ENCODE assay signal across 1 cellular context in the genomic region with DNA sequence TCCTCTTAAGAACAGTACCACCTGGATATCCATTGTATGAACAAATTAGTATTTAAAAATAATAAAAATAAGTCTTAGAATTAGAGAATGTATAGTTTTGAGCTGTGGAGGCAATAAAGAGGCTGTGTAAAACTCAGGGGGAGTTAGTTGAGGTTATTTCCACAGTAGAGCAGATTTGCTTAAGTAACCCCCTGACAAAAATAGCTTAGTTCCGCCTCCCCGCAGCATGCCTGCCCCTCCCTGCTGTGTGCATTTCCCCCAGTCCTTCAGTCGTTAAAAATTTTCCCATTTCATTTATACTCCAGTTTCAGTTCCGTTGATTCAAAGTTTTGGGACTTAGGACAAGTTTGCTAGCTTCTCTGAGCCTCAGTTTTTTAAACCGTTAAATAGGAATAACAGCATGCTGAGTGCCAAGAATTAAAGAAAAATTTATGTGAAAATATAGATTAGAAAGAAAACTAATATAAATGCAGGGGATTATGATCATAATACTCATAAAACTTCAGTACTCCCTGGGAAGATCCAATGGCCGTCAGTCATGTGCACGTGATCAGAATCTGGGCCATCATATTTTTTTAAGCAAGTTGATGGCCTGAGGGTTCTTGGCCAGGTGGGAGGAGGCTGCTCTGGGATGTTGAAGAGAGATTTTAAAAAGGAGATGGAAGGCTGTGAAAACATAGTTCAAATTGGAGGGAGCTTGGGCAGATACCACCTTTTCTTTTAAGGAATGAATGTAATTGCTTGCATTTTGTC.
TF ChIP-seq lines count a peak whose summit lies in the region.

No MANE protein-coding gene starts in this region.

TF ChIP-seq in K562, 482 proteins besides CTCF, POLR2A, EP300 and RAD21 (continues in another document):
- TF ChIP-seq, protein P1, sequence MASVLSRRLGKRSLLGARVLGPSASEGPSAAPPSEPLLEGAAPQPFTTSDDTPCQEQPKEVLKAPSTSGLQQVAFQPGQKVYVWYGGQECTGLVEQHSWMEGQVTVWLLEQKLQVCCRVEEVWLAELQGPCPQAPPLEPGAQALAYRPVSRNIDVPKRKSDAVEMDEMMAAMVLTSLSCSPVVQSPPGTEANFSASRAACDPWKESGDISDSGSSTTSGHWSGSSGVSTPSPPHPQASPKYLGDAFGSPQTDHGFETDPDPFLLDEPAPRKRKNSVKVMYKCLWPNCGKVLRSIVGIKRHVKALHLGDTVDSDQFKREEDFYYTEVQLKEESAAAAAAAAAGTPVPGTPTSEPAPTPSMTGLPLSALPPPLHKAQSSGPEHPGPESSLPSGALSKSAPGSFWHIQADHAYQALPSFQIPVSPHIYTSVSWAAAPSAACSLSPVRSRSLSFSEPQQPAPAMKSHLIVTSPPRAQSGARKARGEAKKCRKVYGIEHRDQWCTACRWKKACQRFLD (CRISPR knock-in tag; IDR thresholded peaks at IDR 0.05), result peak; percentile 54
- TF ChIP-seq, protein P2, sequence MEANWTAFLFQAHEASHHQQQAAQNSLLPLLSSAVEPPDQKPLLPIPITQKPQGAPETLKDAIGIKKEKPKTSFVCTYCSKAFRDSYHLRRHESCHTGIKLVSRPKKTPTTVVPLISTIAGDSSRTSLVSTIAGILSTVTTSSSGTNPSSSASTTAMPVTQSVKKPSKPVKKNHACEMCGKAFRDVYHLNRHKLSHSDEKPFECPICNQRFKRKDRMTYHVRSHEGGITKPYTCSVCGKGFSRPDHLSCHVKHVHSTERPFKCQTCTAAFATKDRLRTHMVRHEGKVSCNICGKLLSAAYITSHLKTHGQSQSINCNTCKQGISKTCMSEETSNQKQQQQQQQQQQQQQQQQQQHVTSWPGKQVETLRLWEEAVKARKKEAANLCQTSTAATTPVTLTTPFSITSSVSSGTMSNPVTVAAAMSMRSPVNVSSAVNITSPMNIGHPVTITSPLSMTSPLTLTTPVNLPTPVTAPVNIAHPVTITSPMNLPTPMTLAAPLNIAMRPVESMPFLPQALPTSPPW (CRISPR knock-in tag; IDR thresholded peaks at IDR 0.05), result peak; percentile 38; the same call in 1 of the 2 replicates
- TF ChIP-seq, protein P3, sequence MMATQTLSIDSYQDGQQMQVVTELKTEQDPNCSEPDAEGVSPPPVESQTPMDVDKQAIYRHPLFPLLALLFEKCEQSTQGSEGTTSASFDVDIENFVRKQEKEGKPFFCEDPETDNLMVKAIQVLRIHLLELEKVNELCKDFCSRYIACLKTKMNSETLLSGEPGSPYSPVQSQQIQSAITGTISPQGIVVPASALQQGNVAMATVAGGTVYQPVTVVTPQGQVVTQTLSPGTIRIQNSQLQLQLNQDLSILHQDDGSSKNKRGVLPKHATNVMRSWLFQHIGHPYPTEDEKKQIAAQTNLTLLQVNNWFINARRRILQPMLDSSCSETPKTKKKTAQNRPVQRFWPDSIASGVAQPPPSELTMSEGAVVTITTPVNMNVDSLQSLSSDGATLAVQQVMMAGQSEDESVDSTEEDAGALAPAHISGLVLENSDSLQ (IDR thresholded peaks at IDR 0.05), result peak; percentile 82
- TF ChIP-seq RAD51 (IDR thresholded peaks at IDR 0.05; ENCODE audit: borderline replicate concordance, low read depth) (peak; percentile 63; the same call in 1 of the 2 replicates), L3MBTL2 (IDR thresholded peaks at IDR 0.05) (0 out of 2 replicates have a peak, but pooled peaks have one; percentile 45), CSDE1 (IDR thresholded peaks at IDR 0.05) (no peak), MAFG (tag; conservative IDR thresholded peaks at IDR 0.05) (no peak), ZNF384 (IDR thresholded peaks at IDR 0.05; ENCODE audit: low read depth, low read length) (peak; percentile 59), MEF2A (IDR thresholded peaks at IDR 0.05; ENCODE audit: control insufficient read depth, low read depth, low read length) (0 out of 2 replicates have a peak, but pooled peaks have one; percentile 13), BHLHE40 (IDR thresholded peaks at IDR 0.05; ENCODE audit: low read length) (peak; percentile 66; the same call in 1 of the 2 replicates), SAP30 (IDR thresholded peaks at IDR 0.05; ENCODE audit: borderline replicate concordance, insufficient read depth, low read depth, low read length, poor library complexity, severe bottlenecking) (no peak), CXXC5 (CRISPR knock-in tag; IDR thresholded peaks at IDR 0.05) (no peak), SPI1 (IDR thresholded peaks at IDR 0.05; ENCODE audit: borderline replicate concordance, low read depth, low read length) (no peak), MAZ (CRISPR knock-in tag; conservative IDR thresholded peaks at IDR 0.05 in 1 of 2, IDR thresholded peaks at IDR 0.05 in 1 of 2) (0 out of 4 replicates have a peak, but pooled peaks of 1 of the 2 experiments have one; percentile 19), ZSCAN29 (IDR thresholded peaks at IDR 0.05) (no peak), NR2F6 (CRISPR knock-in tag; IDR thresholded peaks at IDR 0.05) (no peak)
- TF ChIP-seq, protein P4, sequence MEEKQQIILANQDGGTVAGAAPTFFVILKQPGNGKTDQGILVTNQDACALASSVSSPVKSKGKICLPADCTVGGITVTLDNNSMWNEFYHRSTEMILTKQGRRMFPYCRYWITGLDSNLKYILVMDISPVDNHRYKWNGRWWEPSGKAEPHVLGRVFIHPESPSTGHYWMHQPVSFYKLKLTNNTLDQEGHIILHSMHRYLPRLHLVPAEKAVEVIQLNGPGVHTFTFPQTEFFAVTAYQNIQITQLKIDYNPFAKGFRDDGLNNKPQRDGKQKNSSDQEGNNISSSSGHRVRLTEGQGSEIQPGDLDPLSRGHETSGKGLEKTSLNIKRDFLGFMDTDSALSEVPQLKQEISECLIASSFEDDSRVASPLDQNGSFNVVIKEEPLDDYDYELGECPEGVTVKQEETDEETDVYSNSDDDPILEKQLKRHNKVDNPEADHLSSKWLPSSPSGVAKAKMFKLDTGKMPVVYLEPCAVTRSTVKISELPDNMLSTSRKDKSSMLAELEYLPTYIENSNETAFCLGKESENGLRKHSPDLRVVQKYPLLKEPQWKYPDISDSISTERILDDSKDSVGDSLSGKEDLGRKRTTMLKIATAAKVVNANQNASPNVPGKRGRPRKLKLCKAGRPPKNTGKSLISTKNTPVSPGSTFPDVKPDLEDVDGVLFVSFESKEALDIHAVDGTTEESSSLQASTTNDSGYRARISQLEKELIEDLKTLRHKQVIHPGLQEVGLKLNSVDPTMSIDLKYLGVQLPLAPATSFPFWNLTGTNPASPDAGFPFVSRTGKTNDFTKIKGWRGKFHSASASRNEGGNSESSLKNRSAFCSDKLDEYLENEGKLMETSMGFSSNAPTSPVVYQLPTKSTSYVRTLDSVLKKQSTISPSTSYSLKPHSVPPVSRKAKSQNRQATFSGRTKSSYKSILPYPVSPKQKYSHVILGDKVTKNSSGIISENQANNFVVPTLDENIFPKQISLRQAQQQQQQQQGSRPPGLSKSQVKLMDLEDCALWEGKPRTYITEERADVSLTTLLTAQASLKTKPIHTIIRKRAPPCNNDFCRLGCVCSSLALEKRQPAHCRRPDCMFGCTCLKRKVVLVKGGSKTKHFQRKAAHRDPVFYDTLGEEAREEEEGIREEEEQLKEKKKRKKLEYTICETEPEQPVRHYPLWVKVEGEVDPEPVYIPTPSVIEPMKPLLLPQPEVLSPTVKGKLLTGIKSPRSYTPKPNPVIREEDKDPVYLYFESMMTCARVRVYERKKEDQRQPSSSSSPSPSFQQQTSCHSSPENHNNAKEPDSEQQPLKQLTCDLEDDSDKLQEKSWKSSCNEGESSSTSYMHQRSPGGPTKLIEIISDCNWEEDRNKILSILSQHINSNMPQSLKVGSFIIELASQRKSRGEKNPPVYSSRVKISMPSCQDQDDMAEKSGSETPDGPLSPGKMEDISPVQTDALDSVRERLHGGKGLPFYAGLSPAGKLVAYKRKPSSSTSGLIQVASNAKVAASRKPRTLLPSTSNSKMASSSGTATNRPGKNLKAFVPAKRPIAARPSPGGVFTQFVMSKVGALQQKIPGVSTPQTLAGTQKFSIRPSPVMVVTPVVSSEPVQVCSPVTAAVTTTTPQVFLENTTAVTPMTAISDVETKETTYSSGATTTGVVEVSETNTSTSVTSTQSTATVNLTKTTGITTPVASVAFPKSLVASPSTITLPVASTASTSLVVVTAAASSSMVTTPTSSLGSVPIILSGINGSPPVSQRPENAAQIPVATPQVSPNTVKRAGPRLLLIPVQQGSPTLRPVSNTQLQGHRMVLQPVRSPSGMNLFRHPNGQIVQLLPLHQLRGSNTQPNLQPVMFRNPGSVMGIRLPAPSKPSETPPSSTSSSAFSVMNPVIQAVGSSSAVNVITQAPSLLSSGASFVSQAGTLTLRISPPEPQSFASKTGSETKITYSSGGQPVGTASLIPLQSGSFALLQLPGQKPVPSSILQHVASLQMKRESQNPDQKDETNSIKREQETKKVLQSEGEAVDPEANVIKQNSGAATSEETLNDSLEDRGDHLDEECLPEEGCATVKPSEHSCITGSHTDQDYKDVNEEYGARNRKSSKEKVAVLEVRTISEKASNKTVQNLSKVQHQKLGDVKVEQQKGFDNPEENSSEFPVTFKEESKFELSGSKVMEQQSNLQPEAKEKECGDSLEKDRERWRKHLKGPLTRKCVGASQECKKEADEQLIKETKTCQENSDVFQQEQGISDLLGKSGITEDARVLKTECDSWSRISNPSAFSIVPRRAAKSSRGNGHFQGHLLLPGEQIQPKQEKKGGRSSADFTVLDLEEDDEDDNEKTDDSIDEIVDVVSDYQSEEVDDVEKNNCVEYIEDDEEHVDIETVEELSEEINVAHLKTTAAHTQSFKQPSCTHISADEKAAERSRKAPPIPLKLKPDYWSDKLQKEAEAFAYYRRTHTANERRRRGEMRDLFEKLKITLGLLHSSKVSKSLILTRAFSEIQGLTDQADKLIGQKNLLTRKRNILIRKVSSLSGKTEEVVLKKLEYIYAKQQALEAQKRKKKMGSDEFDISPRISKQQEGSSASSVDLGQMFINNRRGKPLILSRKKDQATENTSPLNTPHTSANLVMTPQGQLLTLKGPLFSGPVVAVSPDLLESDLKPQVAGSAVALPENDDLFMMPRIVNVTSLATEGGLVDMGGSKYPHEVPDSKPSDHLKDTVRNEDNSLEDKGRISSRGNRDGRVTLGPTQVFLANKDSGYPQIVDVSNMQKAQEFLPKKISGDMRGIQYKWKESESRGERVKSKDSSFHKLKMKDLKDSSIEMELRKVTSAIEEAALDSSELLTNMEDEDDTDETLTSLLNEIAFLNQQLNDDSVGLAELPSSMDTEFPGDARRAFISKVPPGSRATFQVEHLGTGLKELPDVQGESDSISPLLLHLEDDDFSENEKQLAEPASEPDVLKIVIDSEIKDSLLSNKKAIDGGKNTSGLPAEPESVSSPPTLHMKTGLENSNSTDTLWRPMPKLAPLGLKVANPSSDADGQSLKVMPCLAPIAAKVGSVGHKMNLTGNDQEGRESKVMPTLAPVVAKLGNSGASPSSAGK (IDR thresholded peaks at IDR 0.05), result peak; percentile 27; the same call in 1 of the 2 replicates
- TF ChIP-seq, protein P5, sequence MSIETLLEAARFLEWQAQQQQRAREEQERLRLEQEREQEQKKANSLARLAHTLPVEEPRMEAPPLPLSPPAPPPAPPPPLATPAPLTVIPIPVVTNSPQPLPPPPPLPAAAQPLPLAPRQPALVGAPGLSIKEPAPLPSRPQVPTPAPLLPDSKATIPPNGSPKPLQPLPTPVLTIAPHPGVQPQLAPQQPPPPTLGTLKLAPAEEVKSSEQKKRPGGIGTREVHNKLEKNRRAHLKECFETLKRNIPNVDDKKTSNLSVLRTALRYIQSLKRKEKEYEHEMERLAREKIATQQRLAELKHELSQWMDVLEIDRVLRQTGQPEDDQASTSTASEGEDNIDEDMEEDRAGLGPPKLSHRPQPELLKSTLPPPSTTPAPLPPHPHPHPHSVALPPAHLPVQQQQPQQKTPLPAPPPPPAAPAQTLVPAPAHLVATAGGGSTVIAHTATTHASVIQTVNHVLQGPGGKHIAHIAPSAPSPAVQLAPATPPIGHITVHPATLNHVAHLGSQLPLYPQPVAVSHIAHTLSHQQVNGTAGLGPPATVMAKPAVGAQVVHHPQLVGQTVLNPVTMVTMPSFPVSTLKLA (conservative IDR thresholded peaks at IDR 0.05), result peak in 1 of 2 experiments; percentile 19; a peak in 1 of 4 replicates
- TF ChIP-seq, protein P6, sequence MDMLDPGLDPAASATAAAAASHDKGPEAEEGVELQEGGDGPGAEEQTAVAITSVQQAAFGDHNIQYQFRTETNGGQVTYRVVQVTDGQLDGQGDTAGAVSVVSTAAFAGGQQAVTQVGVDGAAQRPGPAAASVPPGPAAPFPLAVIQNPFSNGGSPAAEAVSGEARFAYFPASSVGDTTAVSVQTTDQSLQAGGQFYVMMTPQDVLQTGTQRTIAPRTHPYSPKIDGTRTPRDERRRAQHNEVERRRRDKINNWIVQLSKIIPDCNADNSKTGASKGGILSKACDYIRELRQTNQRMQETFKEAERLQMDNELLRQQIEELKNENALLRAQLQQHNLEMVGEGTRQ (CRISPR knock-in tag; IDR thresholded peaks at IDR 0.05), result peak; percentile 59; the same call in 1 of the 2 replicates
- TF ChIP-seq, protein P7, sequence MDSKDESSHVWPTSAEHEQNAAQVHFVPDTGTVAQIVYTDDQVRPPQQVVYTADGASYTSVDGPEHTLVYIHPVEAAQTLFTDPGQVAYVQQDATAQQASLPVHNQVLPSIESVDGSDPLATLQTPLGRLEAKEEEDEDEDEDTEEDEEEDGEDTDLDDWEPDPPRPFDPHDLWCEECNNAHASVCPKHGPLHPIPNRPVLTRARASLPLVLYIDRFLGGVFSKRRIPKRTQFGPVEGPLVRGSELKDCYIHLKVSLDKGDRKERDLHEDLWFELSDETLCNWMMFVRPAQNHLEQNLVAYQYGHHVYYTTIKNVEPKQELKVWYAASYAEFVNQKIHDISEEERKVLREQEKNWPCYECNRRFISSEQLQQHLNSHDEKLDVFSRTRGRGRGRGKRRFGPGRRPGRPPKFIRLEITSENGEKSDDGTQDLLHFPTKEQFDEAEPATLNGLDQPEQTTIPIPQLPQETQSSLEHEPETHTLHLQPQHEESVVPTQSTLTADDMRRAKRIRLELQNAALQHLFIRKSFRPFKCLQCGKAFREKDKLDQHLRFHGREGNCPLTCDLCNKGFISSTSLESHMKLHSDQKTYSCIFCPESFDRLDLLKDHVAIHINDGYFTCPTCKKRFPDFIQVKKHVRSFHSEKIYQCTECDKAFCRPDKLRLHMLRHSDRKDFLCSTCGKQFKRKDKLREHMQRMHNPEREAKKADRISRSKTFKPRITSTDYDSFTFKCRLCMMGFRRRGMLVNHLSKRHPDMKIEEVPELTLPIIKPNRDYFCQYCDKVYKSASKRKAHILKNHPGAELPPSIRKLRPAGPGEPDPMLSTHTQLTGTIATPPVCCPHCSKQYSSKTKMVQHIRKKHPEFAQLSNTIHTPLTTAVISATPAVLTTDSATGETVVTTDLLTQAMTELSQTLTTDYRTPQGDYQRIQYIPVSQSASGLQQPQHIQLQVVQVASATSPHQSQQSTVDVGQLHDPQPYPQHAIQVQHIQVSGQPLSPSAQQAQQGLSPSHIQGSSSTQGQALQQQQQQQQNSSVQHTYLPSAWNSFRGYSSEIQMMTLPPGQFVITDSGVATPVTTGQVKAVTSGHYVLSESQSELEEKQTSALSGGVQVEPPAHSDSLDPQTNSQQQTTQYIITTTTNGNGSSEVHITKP (IDR thresholded peaks at IDR 0.05; ENCODE audit: partially characterized antibody), result peak; percentile 73
- TF ChIP-seq, protein P8, sequence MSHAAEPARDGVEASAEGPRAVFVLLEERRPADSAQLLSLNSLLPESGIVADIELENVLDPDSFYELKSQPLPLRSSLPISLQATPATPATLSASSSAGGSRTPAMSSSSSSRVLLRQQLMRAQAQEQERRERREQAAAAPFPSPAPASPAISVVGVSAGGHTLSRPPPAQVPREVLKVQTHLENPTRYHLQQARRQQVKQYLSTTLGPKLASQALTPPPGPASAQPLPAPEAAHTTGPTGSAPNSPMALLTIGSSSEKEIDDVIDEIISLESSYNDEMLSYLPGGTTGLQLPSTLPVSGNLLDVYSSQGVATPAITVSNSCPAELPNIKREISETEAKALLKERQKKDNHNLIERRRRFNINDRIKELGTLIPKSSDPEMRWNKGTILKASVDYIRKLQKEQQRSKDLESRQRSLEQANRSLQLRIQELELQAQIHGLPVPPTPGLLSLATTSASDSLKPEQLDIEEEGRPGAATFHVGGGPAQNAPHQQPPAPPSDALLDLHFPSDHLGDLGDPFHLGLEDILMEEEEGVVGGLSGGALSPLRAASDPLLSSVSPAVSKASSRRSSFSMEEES (CRISPR knock-in tag; IDR thresholded peaks at IDR 0.05), result peak; percentile 64
